In genomic region chr7:129513546-129513945, GRCh38 we compare ENCODE assay signal across 37 cellular contexts. TPM values are rescaled to one million over a fixed set of nuclear protein-coding genes. Genes with fewer than 3 reads are reported as not detected.
"Had no signal": no experiment of that assay in that cellular context is flagged by ENCODE, and none has a peak within 500 bp of the region (broad histone marks: within the 10 kb centered on the region; RNA-seq: fewer than 3 reads in every experiment).

No MANE protein-coding gene starts in this region.

- H3K27ac Mint-ChIP-seq: activated CD4-positive, alpha-beta T cell treated with anti-CD3 and anti-CD28 coated beads for 36 hours; activated CD4-positive, alpha-beta T cell treated with anti-CD3 and anti-CD28 coated beads, Interleukin-2, amount 10 ng/mL, durations not matched to agents 7 days and 5 days; activated CD8-positive, alpha-beta T cell treated with anti-CD3 and anti-CD28 coated beads for 36 hours; activated naive CD4-positive, alpha-beta T cell treated with anti-CD3 and anti-CD28 coated beads, Interleukin-2, amount 10 ng/mL, durations not matched to agents 7 days and 5 days; activated naive CD4-positive, alpha-beta T cell treated with anti-CD3 and anti-CD28 coated beads, Interleukin-2, amount 50 U/mL, for 24 hours; activated naive CD8-positive, alpha-beta T cell; activated naive CD8-positive, alpha-beta T cell treated with anti-CD3 and anti-CD28 coated beads, Interleukin-2, amount 10 ng/mL, durations not matched to agents 7 days and 5 days; activated naive CD8-positive, alpha-beta T cell treated with anti-CD3 and anti-CD28 coated beads, Interleukin-2, amount 50 U/mL, for 24 hours; activated T-cell treated with anti-CD3 and anti-CD28 coated beads, Interleukin-2, amount 50 U/mL, for 72 hours; activated T-helper 1 cell treated with anti-CD3 and anti-CD28 coated beads, Interleukin-12 subunit alpha, Interleukin-12 subunit beta, Interleukin-2, Interleukin-4 antibody, amounts not matched to agents 30 ng/mL and 10 ng/mL and 1 ng/mL, durations not matched to agents 14 hours and 24 hours and 36 hours; activated T-helper 17 cell treated with anti-CD3 and anti-CD28 coated beads, Interleukin-2, amount 50 U/mL, for 72 hours; brain; T-helper 1 cell treated with Interleukin-12 subunit alpha and Interleukin-12 subunit beta and Interleukin-4 antibody, amounts not matched to agents 30 μg/mL and 1 μg/mL, for 36 hours; T-helper 2 cell treated with Interferon-gamma antibody and Interleukin-4, amounts not matched to agents 5 μg/mL and 100 μg/mL, for 36 hours had no signal

- DNase-seq: activated CD4-positive, alpha-beta T cell treated with anti-CD3 and anti-CD28 coated beads for 1 hour; activated CD4-positive, alpha-beta T cell treated with anti-CD3 and anti-CD28 coated beads for 36 hours; activated CD4-positive, alpha-beta T cell treated with anti-CD3 and anti-CD28 coated beads for 48 hours; activated CD4-positive, alpha-beta T cell treated with anti-CD3 and anti-CD28 coated beads, Interleukin-2, amount 10 ng/mL, durations not matched to agents 7 days and 5 days; activated CD4-positive, alpha-beta T cell treated with anti-CD3 and anti-CD28 coated beads, Interleukin-2, amount 50 U/mL, for 48 hours; activated CD4-positive, CD25-positive, alpha-beta regulatory T cell; activated CD8-positive, alpha-beta memory T cell treated with anti-CD3 and anti-CD28 coated beads, Interleukin-2, amount 50 U/mL, for 4 hours; activated CD8-positive, alpha-beta T cell treated with anti-CD3 and anti-CD28 coated beads for 36 hours; activated effector memory CD4-positive, alpha-beta T cell treated with anti-CD3 and anti-CD28 coated beads, Interleukin-2, amount 50 U/mL, for 16 hours; activated gamma-delta T cell treated with Interleukin-2 at 50 U/mL for 16 hours; activated naive CD4-positive, alpha-beta T cell; activated naive CD4-positive, alpha-beta T cell treated with anti-CD3 and anti-CD28 coated beads, Interleukin-2, amount 10 ng/mL, durations not matched to agents 7 days and 5 days; activated naive CD8-positive, alpha-beta T cell treated with anti-CD3 and anti-CD28 coated beads, Interleukin-2, amount 10 ng/mL, durations not matched to agents 7 days and 5 days; activated naive CD8-positive, alpha-beta T cell treated with anti-CD3 and anti-CD28 coated beads, Interleukin-2, amount 50 U/mL, for 24 hours; activated T-cell treated with anti-CD3 and anti-CD28 coated beads for 4 hours; activated T-cell treated with anti-CD3 and anti-CD28 coated beads, Interleukin-2, amount 50 U/mL, for 1 hour; activated T-cell treated with anti-CD3 and anti-CD28 coated beads, Interleukin-2, amount 50 U/mL, for 4 hours; activated T-cell treated with anti-CD3 and anti-CD28 coated beads, Interleukin-2, amount 50 U/mL, for 72 hours; amygdala; anterior cingulate cortex; central memory CD4-positive, alpha-beta T cell; T-helper 1 cell; T-helper 2 cell; T-helper 9 cell had no signal

- ATAC-seq: activated CD4-positive, alpha-beta T cell treated with anti-CD3 and anti-CD28 coated beads for 36 hours; activated CD4-positive, CD25-positive, alpha-beta regulatory T cell treated with anti-CD3 and anti-CD28 coated beads, Interleukin-2, amount 50 U/mL, for 24 hours; activated CD8-positive, alpha-beta T cell treated with anti-CD3 and anti-CD28 coated beads for 36 hours; activated naive CD8-positive, alpha-beta T cell treated with anti-CD3 and anti-CD28 coated beads, Interleukin-2, amount 50 U/mL, for 24 hours; activated T-cell treated with anti-CD3 and anti-CD28 coated beads, Interleukin-2, amount 50 U/mL, for 4 hours; activated T-cell treated with anti-CD3 and anti-CD28 coated beads, Interleukin-2, amount 50 U/mL, for 72 hours; activated T-helper 17 cell treated with anti-CD3 and anti-CD28 coated beads, Interleukin-2, amount 50 U/mL, for 72 hours had no signal

- FAIRE-seq: bronchial epithelial cell, TTC549 had no signal

- H3K9me3 ChIP-seq: ascending aorta had no signal

- H3K9me3 Mint-ChIP-seq: activated CD4-positive, alpha-beta T cell treated with anti-CD3 and anti-CD28 coated beads, Interleukin-2, amount 10 ng/mL, durations not matched to agents 7 days and 5 days; activated CD8-positive, alpha-beta T cell treated with anti-CD3 and anti-CD28 coated beads for 36 hours; activated naive CD4-positive, alpha-beta T cell treated with anti-CD3 and anti-CD28 coated beads, Interleukin-2, amount 10 ng/mL, durations not matched to agents 7 days and 5 days; activated naive CD4-positive, alpha-beta T cell treated with anti-CD3 and anti-CD28 coated beads, Interleukin-2, amount 50 U/mL, for 24 hours; activated naive CD8-positive, alpha-beta T cell treated with anti-CD3 and anti-CD28 coated beads, Interleukin-2, amount 10 ng/mL, durations not matched to agents 7 days and 5 days; activated naive CD8-positive, alpha-beta T cell treated with anti-CD3 and anti-CD28 coated beads, Interleukin-2, amount 50 U/mL, for 24 hours; activated T-cell treated with anti-CD3 and anti-CD28 coated beads, Interleukin-2, amount 50 U/mL, for 4 hours; activated T-cell treated with anti-CD3 and anti-CD28 coated beads, Interleukin-2, amount 50 U/mL, for 72 hours; activated T-helper 1 cell treated with anti-CD3 and anti-CD28 coated beads, Interleukin-12 subunit alpha, Interleukin-12 subunit beta, Interleukin-2, Interleukin-4 antibody, amounts not matched to agents 30 ng/mL and 10 ng/mL and 1 ng/mL, durations not matched to agents 14 hours and 24 hours and 36 hours; activated T-helper 17 cell treated with anti-CD3 and anti-CD28 coated beads, Interleukin-2, amount 50 U/mL, for 72 hours; T-helper 1 cell treated with Interleukin-12 subunit alpha and Interleukin-12 subunit beta and Interleukin-4 antibody, amounts not matched to agents 30 μg/mL and 1 μg/mL, for 36 hours; T-helper 2 cell treated with Interferon-gamma antibody and Interleukin-4, amounts not matched to agents 5 μg/mL and 100 μg/mL, for 36 hours had no signal

- H3K27me3 ChIP-seq: ascending aorta, cardiac muscle cell had no signal

- H3K27ac ChIP-seq: ascending aorta, cardiac muscle cell, VCaP had no signal

- H3K4me1 Mint-ChIP-seq: activated CD4-positive, alpha-beta T cell treated with anti-CD3 and anti-CD28 coated beads for 36 hours; activated CD4-positive, alpha-beta T cell treated with anti-CD3 and anti-CD28 coated beads, Interleukin-2, amount 10 ng/mL, durations not matched to agents 7 days and 5 days; activated naive CD4-positive, alpha-beta T cell treated with anti-CD3 and anti-CD28 coated beads, Interleukin-2, amount 10 ng/mL, durations not matched to agents 7 days and 5 days; activated naive CD4-positive, alpha-beta T cell treated with anti-CD3 and anti-CD28 coated beads, Interleukin-2, amount 50 U/mL, for 24 hours; activated naive CD8-positive, alpha-beta T cell treated with anti-CD3 and anti-CD28 coated beads, Interleukin-2, amount 50 U/mL, for 24 hours; activated T-helper 17 cell treated with anti-CD3 and anti-CD28 coated beads, Interleukin-2, amount 50 U/mL, for 72 hours; brain had no signal

- H3K36me3 ChIP-seq: ascending aorta, cardiac muscle cell had no signal

- H3K4me3 ChIP-seq: ascending aorta, cardiac muscle cell had no signal

- H3K36me3 Mint-ChIP-seq: activated naive CD4-positive, alpha-beta T cell treated with anti-CD3 and anti-CD28 coated beads, Interleukin-2, amount 10 ng/mL, durations not matched to agents 7 days and 5 days; activated naive CD4-positive, alpha-beta T cell treated with anti-CD3 and anti-CD28 coated beads, Interleukin-2, amount 50 U/mL, for 24 hours; activated naive CD8-positive, alpha-beta T cell; activated naive CD8-positive, alpha-beta T cell treated with anti-CD3 and anti-CD28 coated beads, Interleukin-2, amount 10 ng/mL, durations not matched to agents 7 days and 5 days; brain had no signal

- H3K27me3 Mint-ChIP-seq: activated CD4-positive, alpha-beta T cell treated with anti-CD3 and anti-CD28 coated beads, Interleukin-2, amount 10 ng/mL, durations not matched to agents 7 days and 5 days; activated CD8-positive, alpha-beta T cell treated with anti-CD3 and anti-CD28 coated beads for 36 hours; activated naive CD4-positive, alpha-beta T cell treated with anti-CD3 and anti-CD28 coated beads, Interleukin-2, amount 50 U/mL, for 24 hours; activated naive CD8-positive, alpha-beta T cell; activated naive CD8-positive, alpha-beta T cell treated with anti-CD3 and anti-CD28 coated beads, Interleukin-2, amount 10 ng/mL, durations not matched to agents 7 days and 5 days; activated naive CD8-positive, alpha-beta T cell treated with anti-CD3 and anti-CD28 coated beads, Interleukin-2, amount 50 U/mL, for 24 hours; brain had no signal

- H3K4me1 ChIP-seq: ascending aorta had no signal

- H3K4me3 Mint-ChIP-seq: activated CD4-positive, alpha-beta T cell treated with anti-CD3 and anti-CD28 coated beads for 36 hours; activated CD4-positive, alpha-beta T cell treated with anti-CD3 and anti-CD28 coated beads, Interleukin-2, amount 10 ng/mL, durations not matched to agents 7 days and 5 days; activated CD8-positive, alpha-beta T cell treated with anti-CD3 and anti-CD28 coated beads for 36 hours; activated naive CD4-positive, alpha-beta T cell treated with anti-CD3 and anti-CD28 coated beads, Interleukin-2, amount 10 ng/mL, durations not matched to agents 7 days and 5 days; activated naive CD4-positive, alpha-beta T cell treated with anti-CD3 and anti-CD28 coated beads, Interleukin-2, amount 50 U/mL, for 24 hours; activated naive CD8-positive, alpha-beta T cell; activated naive CD8-positive, alpha-beta T cell treated with anti-CD3 and anti-CD28 coated beads, Interleukin-2, amount 10 ng/mL, durations not matched to agents 7 days and 5 days; activated naive CD8-positive, alpha-beta T cell treated with anti-CD3 and anti-CD28 coated beads, Interleukin-2, amount 50 U/mL, for 24 hours; activated T-cell treated with anti-CD3 and anti-CD28 coated beads, Interleukin-2, amount 50 U/mL, for 4 hours; activated T-cell treated with anti-CD3 and anti-CD28 coated beads, Interleukin-2, amount 50 U/mL, for 72 hours; activated T-helper 1 cell treated with anti-CD3 and anti-CD28 coated beads, Interleukin-12 subunit alpha, Interleukin-12 subunit beta, Interleukin-2, Interleukin-4 antibody, amounts not matched to agents 30 ng/mL and 10 ng/mL and 1 ng/mL, durations not matched to agents 14 hours and 24 hours and 36 hours; activated T-helper 17 cell treated with anti-CD3 and anti-CD28 coated beads, Interleukin-2, amount 50 U/mL, for 72 hours; brain; T-helper 1 cell treated with Interleukin-12 subunit alpha and Interleukin-12 subunit beta and Interleukin-4 antibody, amounts not matched to agents 30 μg/mL and 1 μg/mL, for 36 hours; T-helper 2 cell treated with Interferon-gamma antibody and Interleukin-4, amounts not matched to agents 5 μg/mL and 100 μg/mL, for 36 hours had no signal

RNA-seq across cellular contexts. Expression of gene SMKR1, which starts 11.2 kb away (rescaled TPM):
- total RNA-seq: ascending aorta, cardiac muscle cell had no signal
